Comparison of ENCODE assay signal across 18 cellular contexts in genomic region chr6:110822248-110822647, GRCh38. TPM values are rescaled to one million over a fixed set of nuclear protein-coding genes. Genes with fewer than 3 reads are reported as not detected.
DNase-seq lines count a peak whose midpoint lies in the region; ATAC-seq, FAIRE-seq and TF ChIP-seq lines count a peak whose summit lies in the region.
"Had no signal": no experiment of that assay in that cellular context is flagged by ENCODE, and none has a peak within 500 bp of the region (broad histone marks: within the 10 kb centered on the region; RNA-seq: fewer than 3 reads in every experiment).

No MANE protein-coding gene starts in this region.

- intact Hi-C loops in pancreas (cut with DNase I), result no loop called here

- H3K4me1 ChIP-seq in pancreas, result no peaks in the 10 kb centered on the region

- ATAC-seq in pancreas (no peak), HG03097 (IDR thresholded peaks at IDR 0.05; ENCODE audit: low FRiP score, unreplicated experiment) (no peak), GM18870 (IDR thresholded peaks at IDR 0.05; ENCODE audit: unreplicated experiment) (no peak)
- ATAC-seq: activated T-cell treated with anti-CD3 and anti-CD28 coated beads, Interleukin-2, amount 50 U/mL, for 72 hours had no signal

- FAIRE-seq in frontal cortex (lab: Jason Lieb, UNC) (peak; percentile 13), pancreas (lab: Jason Lieb, UNC) (peak; percentile 13)
- FAIRE-seq: astrocyte, GM18507 had no signal

- TF ChIP-seq CTCF in AG10803 (conservative IDR thresholded peaks at IDR 0.05; ENCODE audit: low read length) (no peak), pancreas (IDR thresholded peaks at IDR 0.05) (no peak)

- peak; percentile 86 for DNase-seq in AG10803 (ENCODE audit: low read depth)
- peak; percentile 8 for DNase-seq in MG63
- DNase-seq in frontal cortex (ENCODE audit: low spot score in 2 of 2), result no peak
- DNase-seq in pancreas, result no peak
- no peak for DNase-seq in activated CD4-positive, alpha-beta T cell treated with anti-CD3 and anti-CD28 coated beads, Interleukin-2, amount 50 U/mL, for 1 hour
- DNase-seq in T-helper 1 cell, result no peak
- DNase-seq: activated naive CD4-positive, alpha-beta T cell treated with anti-CD3 and anti-CD28 coated beads, Interleukin-2, amount 50 U/mL, for 16 hours; activated T-cell treated with anti-CD3 and anti-CD28 coated beads, Interleukin-2, amount 50 U/mL, for 72 hours; COR-L47; esophagus squamous epithelium; NCI-H1436 treated with DMSO at 0.1 percent for 48 hours; NCI-H526 had no signal

- H3K27ac ChIP-seq in pancreas, result no peak overlapping the region
- H3K27ac ChIP-seq: hepatocyte, thoracic aorta had no signal

- H3K4me3 ChIP-seq in AG10803 (ENCODE audit: low read length) (no peak overlapping the region), MG63 (no peak overlapping the region), pancreas (no peak overlapping the region)
- H3K4me3 ChIP-seq: esophagus squamous epithelium, hepatocyte, thoracic aorta had no signal

- H3K36me3 ChIP-seq in MG63 (no peaks in the 10 kb centered on the region), pancreas (no peaks in the 10 kb centered on the region)
- H3K36me3 ChIP-seq: esophagus squamous epithelium, thoracic aorta had no signal

- H3K9me3 ChIP-seq in MG63 (no peaks in the 10 kb centered on the region), pancreas (no peaks in the 10 kb centered on the region)
- H3K9me3 ChIP-seq: esophagus squamous epithelium, thoracic aorta had no signal

- H3K27me3 ChIP-seq in MG63, result no peaks in the 10 kb centered on the region
- no peaks in the 10 kb centered on the region for H3K27me3 ChIP-seq in pancreas
- H3K27me3 ChIP-seq: esophagus squamous epithelium, hepatocyte had no signal

RNA-seq across cellular contexts. Expression of gene CDK19, which starts 7.0 kb away (rescaled TPM):
- 3.2 and 4.0 TPM in 2 replicates for total RNA-seq in MG63 (2014; rRNA removed; shearing (Covaris generic); ENCODE audit: low replicate concordance)
- 62.4 TPM for total RNA-seq in frontal cortex
- 10 to 100 TPM in 1 of 6 donors, 1 to 10 TPM in 5; 3.3 to 14.7 (median 5.9) TPM for total RNA-seq in pancreas
- polyA plus RNA-seq in pancreas, result 1 to 10 TPM; 2.4 to 4.3 TPM

RNA-seq across cellular contexts. Expression of gene AMD1, which starts 52.3 kb away (rescaled TPM):
- 46.5 and 50.5 TPM in 2 replicates for total RNA-seq in MG63 (2014; rRNA removed; shearing (Covaris generic); ENCODE audit: low replicate concordance)
- total RNA-seq in frontal cortex (116 TPM), pancreas (10 to 100 TPM; 15.4 to 30.1 (median 25.5) TPM)
- polyA plus RNA-seq in pancreas, result 10 to 100 TPM; 11.3 to 24.0 TPM

Comparison
In these comparisons a context has a peak if more than half of its experiments do, and no peak if none do; other contexts are left out.
1. DNase-seq: peak in AG10803 (single experiment) and MG63 (single experiment); none in frontal cortex (0 of 2), pancreas (0 of 6), activated CD4-positive, alpha-beta T cell treated with anti-CD3 and anti-CD28 coated beads, Interleukin-2, amount 50 U/mL, for 1 hour (single experiment) and T-helper 1 cell (0 of 5).